ENCODE assay signal across 1 cellular context in genomic region chr5:68251804-68252648, GRCh38.
TF ChIP-seq lines count a peak whose summit lies in the region.

No MANE protein-coding gene starts in this region.

TF ChIP-seq in HepG2, 621 proteins besides CTCF, POLR2A, EP300 and RAD21:
- TF ChIP-seq USF2 (IDR thresholded peaks at IDR 0.05; ENCODE audit: low read depth, low read length) (no peak), USF2 (CRISPR knock-in tag; IDR thresholded peaks at IDR 0.05; ENCODE audit: borderline replicate concordance) (no peak), ZNF607 (CRISPR knock-in tag; IDR thresholded peaks at IDR 0.05; ENCODE audit: borderline replicate concordance) (no peak), BCL6 (CRISPR knock-in tag; IDR thresholded peaks at IDR 0.05) (no peak), BRD4 (CRISPR knock-in tag; IDR thresholded peaks at IDR 0.05) (no peak), CSRNP2 (CRISPR knock-in tag; conservative IDR thresholded peaks at IDR 0.05; ENCODE audit: low read depth) (no peak), HNRNPLL (IDR thresholded peaks at IDR 0.05; ENCODE audit: low read depth, low read length, poor library complexity, severe bottlenecking) (no peak), SIX1 (CRISPR knock-in tag; IDR thresholded peaks at IDR 0.05; ENCODE audit: borderline replicate concordance) (no peak), ZNF773 (CRISPR knock-in tag; IDR thresholded peaks at IDR 0.05; ENCODE audit: borderline replicate concordance) (no peak), STAT5B (CRISPR knock-in tag; IDR thresholded peaks at IDR 0.05) (no peak), RARG (CRISPR knock-in tag; IDR thresholded peaks at IDR 0.05; ENCODE audit: low read depth) (no peak), IKZF1 (IDR thresholded peaks at IDR 0.05) (no peak), NR1H2 (CRISPR knock-in tag; IDR thresholded peaks at IDR 0.05; ENCODE audit: borderline replicate concordance, low read depth) (no peak), ZNF616 (CRISPR knock-in tag; IDR thresholded peaks at IDR 0.05; ENCODE audit: low read depth) (no peak), ZNF230 (CRISPR knock-in tag; IDR thresholded peaks at IDR 0.05) (no peak), ARID4A (CRISPR knock-in tag; IDR thresholded peaks at IDR 0.05; ENCODE audit: borderline replicate concordance) (no peak), TFDP1 (CRISPR knock-in tag; IDR thresholded peaks at IDR 0.05; ENCODE audit: borderline replicate concordance) (no peak), TEF (CRISPR knock-in tag; IDR thresholded peaks at IDR 0.05) (no peak), ZNF556 (CRISPR knock-in tag; IDR thresholded peaks at IDR 0.05; ENCODE audit: borderline replicate concordance) (no peak), ELF3 (CRISPR knock-in tag; IDR thresholded peaks at IDR 0.05) (no peak), GZF1 (CRISPR knock-in tag; IDR thresholded peaks at IDR 0.05) (no peak)
TF ChIP-seq in HepG2: peak in this region for 0.
